Comparison of ENCODE assay signal across 1 cellular context in the genomic region with DNA sequence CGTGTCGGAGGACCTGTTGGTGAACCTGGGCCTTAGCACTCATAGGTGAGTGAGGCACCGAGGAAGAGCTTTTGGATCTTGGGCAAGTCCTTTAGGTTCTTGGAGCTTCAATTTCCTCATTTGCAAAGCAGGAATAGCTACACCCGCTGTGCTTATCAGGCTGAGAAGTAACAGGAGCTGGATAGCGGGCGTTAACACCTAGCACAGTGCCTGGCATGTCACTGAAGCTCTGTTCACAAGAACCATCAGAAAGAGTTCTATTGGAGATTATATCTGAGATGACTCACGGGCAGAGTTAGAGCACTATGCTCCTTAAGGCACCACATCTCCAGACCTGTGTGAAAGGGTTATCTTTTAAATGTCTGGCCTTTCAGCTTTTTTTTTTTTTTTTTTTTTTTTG.
TF ChIP-seq lines count a peak whose summit lies in the region.

No MANE protein-coding gene starts in this region.

TF ChIP-seq in SK-N-SH treated with all-trans-retinoic acid at 6 μM for 48 hours, 23 proteins besides CTCF, POLR2A, EP300 and RAD21 (continued from another document):
- TF ChIP-seq, protein P1, sequence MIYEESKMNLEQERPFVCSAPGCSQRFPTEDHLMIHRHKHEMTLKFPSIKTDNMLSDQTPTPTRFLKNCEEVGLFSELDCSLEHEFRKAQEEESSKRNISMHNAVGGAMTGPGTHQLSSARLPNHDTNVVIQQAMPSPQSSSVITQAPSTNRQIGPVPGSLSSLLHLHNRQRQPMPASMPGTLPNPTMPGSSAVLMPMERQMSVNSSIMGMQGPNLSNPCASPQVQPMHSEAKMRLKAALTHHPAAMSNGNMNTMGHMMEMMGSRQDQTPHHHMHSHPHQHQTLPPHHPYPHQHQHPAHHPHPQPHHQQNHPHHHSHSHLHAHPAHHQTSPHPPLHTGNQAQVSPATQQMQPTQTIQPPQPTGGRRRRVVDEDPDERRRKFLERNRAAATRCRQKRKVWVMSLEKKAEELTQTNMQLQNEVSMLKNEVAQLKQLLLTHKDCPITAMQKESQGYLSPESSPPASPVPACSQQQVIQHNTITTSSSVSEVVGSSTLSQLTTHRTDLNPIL (CRISPR knock-in tag; IDR thresholded peaks at IDR 0.05; ENCODE audit: low read depth) = no peak
- TF ChIP-seq, protein P2, sequence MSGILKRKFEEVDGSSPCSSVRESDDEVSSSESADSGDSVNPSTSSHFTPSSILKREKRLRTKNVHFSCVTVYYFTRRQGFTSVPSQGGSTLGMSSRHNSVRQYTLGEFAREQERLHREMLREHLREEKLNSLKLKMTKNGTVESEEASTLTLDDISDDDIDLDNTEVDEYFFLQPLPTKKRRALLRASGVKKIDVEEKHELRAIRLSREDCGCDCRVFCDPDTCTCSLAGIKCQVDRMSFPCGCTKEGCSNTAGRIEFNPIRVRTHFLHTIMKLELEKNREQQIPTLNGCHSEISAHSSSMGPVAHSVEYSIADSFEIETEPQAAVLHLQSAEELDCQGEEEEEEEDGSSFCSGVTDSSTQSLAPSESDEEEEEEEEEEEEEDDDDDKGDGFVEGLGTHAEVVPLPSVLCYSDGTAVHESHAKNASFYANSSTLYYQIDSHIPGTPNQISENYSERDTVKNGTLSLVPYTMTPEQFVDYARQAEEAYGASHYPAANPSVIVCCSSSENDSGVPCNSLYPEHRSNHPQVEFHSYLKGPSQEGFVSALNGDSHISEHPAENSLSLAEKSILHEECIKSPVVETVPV (CRISPR knock-in tag; IDR thresholded peaks at IDR 0.05) = no peak
- TF ChIP-seq, protein P3, sequence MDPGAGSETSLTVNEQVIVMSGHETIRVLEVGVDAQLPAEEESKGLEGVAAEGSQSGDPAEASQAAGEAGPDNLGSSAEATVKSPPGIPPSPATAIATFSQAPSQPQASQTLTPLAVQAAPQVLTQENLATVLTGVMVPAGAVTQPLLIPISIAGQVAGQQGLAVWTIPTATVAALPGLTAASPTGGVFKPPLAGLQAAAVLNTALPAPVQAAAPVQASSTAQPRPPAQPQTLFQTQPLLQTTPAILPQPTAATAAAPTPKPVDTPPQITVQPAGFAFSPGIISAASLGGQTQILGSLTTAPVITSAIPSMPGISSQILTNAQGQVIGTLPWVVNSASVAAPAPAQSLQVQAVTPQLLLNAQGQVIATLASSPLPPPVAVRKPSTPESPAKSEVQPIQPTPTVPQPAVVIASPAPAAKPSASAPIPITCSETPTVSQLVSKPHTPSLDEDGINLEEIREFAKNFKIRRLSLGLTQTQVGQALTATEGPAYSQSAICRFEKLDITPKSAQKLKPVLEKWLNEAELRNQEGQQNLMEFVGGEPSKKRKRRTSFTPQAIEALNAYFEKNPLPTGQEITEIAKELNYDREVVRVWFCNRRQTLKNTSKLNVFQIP (CRISPR knock-in tag; IDR thresholded peaks at IDR 0.05; ENCODE audit: borderline replicate concordance, low read depth) = no peak
- TF ChIP-seq ZFP3 (CRISPR knock-in tag; IDR thresholded peaks at IDR 0.05) (no peak), ARNTL (CRISPR knock-in tag; IDR thresholded peaks at IDR 0.05; ENCODE audit: borderline replicate concordance, low read depth) (no peak), ZC3H10 (CRISPR knock-in tag; IDR thresholded peaks at IDR 0.05) (no peak), ESRRG (CRISPR knock-in tag; IDR thresholded peaks at IDR 0.05) (no peak), ZNF565 (CRISPR knock-in tag; conservative IDR thresholded peaks at IDR 0.05; ENCODE audit: low read depth) (no peak), RARB (CRISPR knock-in tag; IDR thresholded peaks at IDR 0.05) (no peak), ZFP30 (CRISPR knock-in tag; IDR thresholded peaks at IDR 0.05) (no peak), BACH2 (CRISPR knock-in tag; IDR thresholded peaks at IDR 0.05; ENCODE audit: borderline replicate concordance) (no peak), CSDC2 (CRISPR knock-in tag; IDR thresholded peaks at IDR 0.05) (no peak), TCF4 (CRISPR knock-in tag; IDR thresholded peaks at IDR 0.05; ENCODE audit: borderline replicate concordance) (no peak)
- TF ChIP-seq, protein P4, sequence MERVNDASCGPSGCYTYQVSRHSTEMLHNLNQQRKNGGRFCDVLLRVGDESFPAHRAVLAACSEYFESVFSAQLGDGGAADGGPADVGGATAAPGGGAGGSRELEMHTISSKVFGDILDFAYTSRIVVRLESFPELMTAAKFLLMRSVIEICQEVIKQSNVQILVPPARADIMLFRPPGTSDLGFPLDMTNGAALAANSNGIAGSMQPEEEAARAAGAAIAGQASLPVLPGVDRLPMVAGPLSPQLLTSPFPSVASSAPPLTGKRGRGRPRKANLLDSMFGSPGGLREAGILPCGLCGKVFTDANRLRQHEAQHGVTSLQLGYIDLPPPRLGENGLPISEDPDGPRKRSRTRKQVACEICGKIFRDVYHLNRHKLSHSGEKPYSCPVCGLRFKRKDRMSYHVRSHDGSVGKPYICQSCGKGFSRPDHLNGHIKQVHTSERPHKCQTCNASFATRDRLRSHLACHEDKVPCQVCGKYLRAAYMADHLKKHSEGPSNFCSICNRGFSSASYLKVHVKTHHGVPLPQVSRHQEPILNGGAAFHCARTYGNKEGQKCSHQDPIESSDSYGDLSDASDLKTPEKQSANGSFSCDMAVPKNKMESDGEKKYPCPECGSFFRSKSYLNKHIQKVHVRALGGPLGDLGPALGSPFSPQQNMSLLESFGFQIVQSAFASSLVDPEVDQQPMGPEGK (CRISPR knock-in tag; IDR thresholded peaks at IDR 0.05; ENCODE audit: borderline replicate concordance) = no peak
- TF ChIP-seq, protein P5, sequence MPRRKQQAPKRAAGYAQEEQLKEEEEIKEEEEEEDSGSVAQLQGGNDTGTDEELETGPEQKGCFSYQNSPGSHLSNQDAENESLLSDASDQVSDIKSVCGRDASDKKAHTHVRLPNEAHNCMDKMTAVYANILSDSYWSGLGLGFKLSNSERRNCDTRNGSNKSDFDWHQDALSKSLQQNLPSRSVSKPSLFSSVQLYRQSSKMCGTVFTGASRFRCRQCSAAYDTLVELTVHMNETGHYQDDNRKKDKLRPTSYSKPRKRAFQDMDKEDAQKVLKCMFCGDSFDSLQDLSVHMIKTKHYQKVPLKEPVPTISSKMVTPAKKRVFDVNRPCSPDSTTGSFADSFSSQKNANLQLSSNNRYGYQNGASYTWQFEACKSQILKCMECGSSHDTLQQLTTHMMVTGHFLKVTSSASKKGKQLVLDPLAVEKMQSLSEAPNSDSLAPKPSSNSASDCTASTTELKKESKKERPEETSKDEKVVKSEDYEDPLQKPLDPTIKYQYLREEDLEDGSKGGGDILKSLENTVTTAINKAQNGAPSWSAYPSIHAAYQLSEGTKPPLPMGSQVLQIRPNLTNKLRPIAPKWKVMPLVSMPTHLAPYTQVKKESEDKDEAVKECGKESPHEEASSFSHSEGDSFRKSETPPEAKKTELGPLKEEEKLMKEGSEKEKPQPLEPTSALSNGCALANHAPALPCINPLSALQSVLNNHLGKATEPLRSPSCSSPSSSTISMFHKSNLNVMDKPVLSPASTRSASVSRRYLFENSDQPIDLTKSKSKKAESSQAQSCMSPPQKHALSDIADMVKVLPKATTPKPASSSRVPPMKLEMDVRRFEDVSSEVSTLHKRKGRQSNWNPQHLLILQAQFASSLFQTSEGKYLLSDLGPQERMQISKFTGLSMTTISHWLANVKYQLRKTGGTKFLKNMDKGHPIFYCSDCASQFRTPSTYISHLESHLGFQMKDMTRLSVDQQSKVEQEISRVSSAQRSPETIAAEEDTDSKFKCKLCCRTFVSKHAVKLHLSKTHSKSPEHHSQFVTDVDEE (CRISPR knock-in tag; IDR thresholded peaks at IDR 0.05) = no peak
